Comparison of ENCODE assay signal across 19 cellular contexts in the genomic region with DNA sequence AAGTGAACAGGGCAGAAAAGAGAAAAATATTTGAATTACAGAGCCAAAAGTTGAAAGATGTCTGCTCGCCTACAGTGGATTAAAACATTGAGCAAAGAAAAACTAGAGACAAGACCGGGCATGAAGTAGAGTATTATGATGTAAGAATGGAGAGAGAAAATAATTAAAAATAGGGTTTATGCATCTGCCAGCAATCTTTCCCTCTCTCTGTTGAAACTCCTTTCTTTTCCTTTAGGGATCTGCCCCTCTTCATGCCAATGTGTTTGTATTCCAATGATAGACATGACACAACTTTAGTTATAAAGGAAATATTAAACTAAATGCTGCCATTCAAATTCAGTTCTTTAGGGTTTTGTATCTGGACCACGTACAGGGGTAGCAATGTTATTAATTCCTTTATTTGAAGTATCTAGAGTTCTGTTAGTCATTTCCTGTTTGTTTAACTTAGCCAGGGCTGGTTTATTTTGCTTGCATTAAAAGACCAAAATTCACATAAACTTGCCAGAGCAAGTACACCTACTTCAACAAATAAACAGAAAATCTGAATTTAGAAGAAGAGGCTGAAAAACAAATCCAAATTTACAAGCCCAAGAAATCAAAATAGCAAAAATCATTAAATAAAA.
A peak's percentile ranks its signal among the peaks of the same experiment; 100 is the strongest.
DNase-seq lines count a peak whose midpoint lies in the region; ATAC-seq, FAIRE-seq and TF ChIP-seq lines count a peak whose summit lies in the region.
"Had no signal": no experiment of that assay in that cellular context is flagged by ENCODE, and none has a peak within 500 bp of the region (broad histone marks: within the 10 kb centered on the region; RNA-seq: fewer than 3 reads in every experiment).

No MANE protein-coding gene starts in this region.

- CTCF ChIA-PET in endothelial cell of umbilical vein (lab: Charles Lee), result interaction anchor here (1.4 kb wide), 1 partner anchor 9 kb away, joined by 4 read pairs; no protein-coding TSS in a partner anchor

- no peaks in the 10 kb centered on the region for H3K9me2 ChIP-seq in GM23338 (ENCODE audit: insufficient read depth)

- peaks cover 8% of the 10 kb centered on the region; the same call in 2 of the 3 replicates for H3K4me1 Mint-ChIP-seq in GM23338
- H3K4me1 Mint-ChIP-seq: activated CD4-positive, alpha-beta T cell treated with anti-CD3 and anti-CD28 coated beads, Interleukin-2, amount 10 ng/mL, durations not matched to agents 24 days and 14 days; CD8-positive, alpha-beta memory T cell; immature natural killer cell had no signal

- POLR2A ChIA-PET in endothelial cell of umbilical vein (lab: Charles Lee), result no interaction called here

- H3K27ac Mint-ChIP-seq in GM23338, result peak overlapping the region; percentile 61
- H3K27ac Mint-ChIP-seq: activated CD4-positive, alpha-beta T cell treated with anti-CD3 and anti-CD28 coated beads, Interleukin-2, amount 10 ng/mL, durations not matched to agents 24 days and 14 days; CD8-positive, alpha-beta memory T cell; immature natural killer cell; natural killer cell treated with Interleukin-12 subunit alpha and Interleukin-12 subunit beta and Interleukin-15 and Interleukin-18, amount 100 ng/mL, for 72 hours had no signal

- no peak for TF ChIP-seq CTCF in GM23338 (conservative IDR thresholded peaks at IDR 0.05; ENCODE audit: low read depth in 2 of 2)
- TF ChIP-seq CTCF in RWPE2 (IDR thresholded peaks at IDR 0.05; ENCODE audit: poor library complexity, severe bottlenecking), result no peak
- TF ChIP-seq CTCF in endothelial cell of umbilical vein (IDR thresholded peaks at IDR 0.05; ENCODE audit: extremely low read depth in 1 of 2, insufficient read depth in 1 of 2, low read depth in 1 of 2, low read length in 2 of 2), result no peak
- no peak for TF ChIP-seq CTCF in right lobe of liver (IDR thresholded peaks at IDR 0.05)

- ATAC-seq in GM23338, result no peak
- ATAC-seq in RWPE2 (ENCODE audit: low read depth), result peak; percentile 86
- peak in 3 of 4 donors; percentile 37 to 69 (median 63) for ATAC-seq in right lobe of liver
- ATAC-seq in GM21367 (IDR thresholded peaks at IDR 0.05; ENCODE audit: unreplicated experiment), result no peak
- ATAC-seq: natural killer cell treated with Interleukin-12 subunit alpha and Interleukin-12 subunit beta and Interleukin-15 and Interleukin-18, amount 100 ng/mL, for 72 hours had no signal

- no peaks in the 10 kb centered on the region for H3F3A ChIP-seq in GM23338 (replicated peaks; ENCODE audit: low read depth)

- H3K9me3 ChIP-seq in RWPE2 (ENCODE audit: severe bottlenecking), result no peaks in the 10 kb centered on the region
- no peaks in the 10 kb centered on the region for H3K9me3 ChIP-seq in endothelial cell of umbilical vein (replicated peaks; ENCODE audit: control insufficient read depth, insufficient read depth, low read length)
- no peaks in the 10 kb centered on the region for H3K9me3 ChIP-seq in right lobe of liver
- H3K9me3 ChIP-seq: suprapubic skin had no signal

- H3K4me2 ChIP-seq in GM23338 (no peak overlapping the region), endothelial cell of umbilical vein (ENCODE audit: insufficient read depth, low read length) (peak overlapping the region; percentile 71)

- dilution Hi-C loops in endothelial cell of umbilical vein (cut with MboI; ENCODE audit: extremely low pct_ligation_motif_present, low sequenced_read_pairs), result no loop called here

- DNase-seq in GM23338 (ENCODE audit: low spot score), result no peak
- no peak for DNase-seq in RWPE2 (ENCODE audit: low spot score)
- DNase-seq in endothelial cell of umbilical vein (ENCODE audit: low read depth, low spot score), result peak; percentile 80
- DNase-seq in right lobe of liver, result no peak
- no peak for DNase-seq in glomerular visceral epithelial cell (ENCODE audit: extremely low spot score)
- DNase-seq in DMS 273 treated with DMSO at 0.1 percent for 48 hours (lab: John Stamatoyannopoulos, UW), result no peak
- no peak for DNase-seq in stimulated activated CD4-positive, alpha-beta T cell treated with anti-CD3 and anti-CD28 coated beads, Interleukin-15, amount 100 ng/mL, for 24 hours
- DNase-seq: activated CD4-positive, alpha-beta T cell treated with anti-CD3 and anti-CD28 coated beads, Interleukin-2, amount 10 ng/mL, durations not matched to agents 24 days and 14 days; activated CD8-positive, alpha-beta memory T cell treated with anti-CD3 and anti-CD28 coated beads, Interleukin-2, amount 50 U/mL, for 4 hours; activated effector memory CD4-positive, alpha-beta T cell treated with anti-CD3 and anti-CD28 coated beads, Interleukin-2, amount 50 U/mL, for 16 hours; amniotic stem cell; CD8-positive, alpha-beta memory T cell; immature natural killer cell; NCI-H187 treated with DMSO at 0.1 percent for 48 hours; stimulated activated CD8-positive, alpha-beta memory T cell treated with anti-CD3 and anti-CD28 coated beads, Interleukin-4, amount 100 ng/mL, for 48 hours had no signal

- BruUV-seq in endothelial cell of umbilical vein (replicated peaks; lab: Mats Ljungman, UMichigan), result no TSS peak

- H3K27ac ChIP-seq in GM23338 (ENCODE audit: low read depth) (no peak overlapping the region), RWPE2 (ENCODE audit: poor library complexity, severe bottlenecking) (peak overlapping the region; percentile 78), endothelial cell of umbilical vein (ENCODE audit: insufficient read depth, low read depth, low read length) (peak overlapping the region; percentile 66), right lobe of liver (peak overlapping the region; percentile 12 to 37 (median 17))
- H3K27ac ChIP-seq: suprapubic skin had no signal

- peak overlapping the region; percentile 4 for H3K9ac ChIP-seq in endothelial cell of umbilical vein (replicated peaks; ENCODE audit: extremely low read depth, insufficient read depth, low read length)

- no peak for TF ChIP-seq POLR2A in endothelial cell of umbilical vein (IDR thresholded peaks at IDR 0.05; ENCODE audit: low read depth, low read length)
- no peak for TF ChIP-seq POLR2A in right lobe of liver (IDR thresholded peaks at IDR 0.05)

- no peak overlapping the region for H2AFZ ChIP-seq in GM23338
- H2AFZ ChIP-seq in endothelial cell of umbilical vein (ENCODE audit: low read depth, low read length), result peak overlapping the region; percentile 44

- no peaks in the 10 kb centered on the region for H3K27me3 Mint-ChIP-seq in GM23338 (ENCODE audit: insufficient read depth, low read depth, poor library complexity)
- H3K27me3 Mint-ChIP-seq: activated CD4-positive, alpha-beta T cell treated with anti-CD3 and anti-CD28 coated beads, Interleukin-2, amount 10 ng/mL, durations not matched to agents 24 days and 14 days; CD8-positive, alpha-beta memory T cell; natural killer cell treated with Interleukin-12 subunit alpha and Interleukin-12 subunit beta and Interleukin-15 and Interleukin-18, amount 100 ng/mL, for 72 hours had no signal

- no peaks in the 10 kb centered on the region for H3K36me3 Mint-ChIP-seq in GM23338 (ENCODE audit: low read depth)
- H3K36me3 Mint-ChIP-seq: CD8-positive, alpha-beta memory T cell; immature natural killer cell; natural killer cell treated with Interleukin-12 subunit alpha and Interleukin-12 subunit beta and Interleukin-15 and Interleukin-18, amount 100 ng/mL, for 72 hours had no signal

- no peaks in the 10 kb centered on the region for H3K79me2 ChIP-seq in GM23338 (replicated peaks; ENCODE audit: insufficient read depth)
- no peaks in the 10 kb centered on the region for H3K79me2 ChIP-seq in endothelial cell of umbilical vein (ENCODE audit: control insufficient read depth, insufficient read depth, low read length)

- no peaks in the 10 kb centered on the region for H3K9me3 Mint-ChIP-seq in GM23338
- H3K9me3 Mint-ChIP-seq: activated CD4-positive, alpha-beta T cell treated with anti-CD3 and anti-CD28 coated beads, Interleukin-2, amount 10 ng/mL, durations not matched to agents 24 days and 14 days had no signal

- H3K4me3 ChIP-seq in GM23338, result no peak overlapping the region
- H3K4me3 ChIP-seq in RWPE2 (ENCODE audit: severe bottlenecking), result no peak overlapping the region
- H3K4me3 ChIP-seq in endothelial cell of umbilical vein (replicated peaks in 1 of 3; ENCODE audit: insufficient read depth in 1 of 3, low read depth in 1 of 3, low read length in 3 of 3), result no peak overlapping the region
- no peak overlapping the region for H3K4me3 ChIP-seq in right lobe of liver
- H3K4me3 ChIP-seq: suprapubic skin had no signal

- no peaks in the 10 kb centered on the region for H4K20me1 ChIP-seq in GM23338 (replicated peaks; ENCODE audit: insufficient read depth)
- H4K20me1 ChIP-seq in endothelial cell of umbilical vein (replicated peaks; ENCODE audit: control insufficient read depth, extremely low read depth, insufficient read depth, low read length), result no peaks in the 10 kb centered on the region

- FAIRE-seq in endothelial cell of umbilical vein (lab: Jason Lieb, UNC), result peak; percentile 94
- FAIRE-seq: TTC549 had no signal

- H3K27me3 ChIP-seq in GM23338 (ENCODE audit: insufficient read depth) (no peaks in the 10 kb centered on the region), RWPE2 (ENCODE audit: insufficient read depth, poor library complexity, severe bottlenecking) (no peaks in the 10 kb centered on the region), endothelial cell of umbilical vein (ENCODE audit: control insufficient read depth in 2 of 2, insufficient read depth in 2 of 2, low read length in 2 of 2) (no peaks in the 10 kb centered on the region), right lobe of liver (no peaks in the 10 kb centered on the region)
- H3K27me3 ChIP-seq: suprapubic skin had no signal

- intact Hi-C loops in endothelial cell of umbilical vein (cut with micrococcal nuclease) (loop anchor here (5.0 kb wide), 1 partner anchor 181 kb away; no protein-coding TSS in a partner anchor), right lobe of liver (cut with DNase I) (no loop called here)

- H3K36me3 ChIP-seq in GM23338 (ENCODE audit: insufficient read depth), result no peaks in the 10 kb centered on the region
- no peaks in the 10 kb centered on the region for H3K36me3 ChIP-seq in RWPE2 (ENCODE audit: low read depth)
- H3K36me3 ChIP-seq in endothelial cell of umbilical vein (ENCODE audit: control insufficient read depth in 2 of 2, extremely low read depth in 1 of 2, insufficient read depth in 2 of 2, low read length in 2 of 2), result no peaks in the 10 kb centered on the region
- H3K36me3 ChIP-seq in right lobe of liver, result no peaks in the 10 kb centered on the region
- H3K36me3 ChIP-seq: suprapubic skin had no signal

- H3K4me1 ChIP-seq in GM23338 (ENCODE audit: insufficient read depth) (no peaks in the 10 kb centered on the region), RWPE2 (ENCODE audit: insufficient read depth, poor library complexity, severe bottlenecking) (peaks cover 27% of the 10 kb centered on the region), endothelial cell of umbilical vein (ENCODE audit: control insufficient read depth, extremely low read depth, insufficient read depth, low read length) (peaks cover 24% of the 10 kb centered on the region), right lobe of liver (peaks cover 0 to 43% (median 6%) of the 10 kb centered on the region in 4 donors)
- H3K4me1 ChIP-seq: suprapubic skin had no signal

- 22% methylated on average over 3 of the region's 3 CpGs for WGBS in right lobe of liver (ENCODE audit: insufficient coverage, low coverage, low lambda C conversion rate, missing lambda C conversion rate)

- H3K9me1 ChIP-seq in endothelial cell of umbilical vein (replicated peaks; ENCODE audit: control insufficient read depth, extremely low read depth, insufficient read depth, low read length), result no peaks in the 10 kb centered on the region

- no peak overlapping the region for H3K4me3 Mint-ChIP-seq in GM23338
- H3K4me3 Mint-ChIP-seq: activated CD4-positive, alpha-beta T cell treated with anti-CD3 and anti-CD28 coated beads, Interleukin-2, amount 10 ng/mL, durations not matched to agents 24 days and 14 days; CD8-positive, alpha-beta memory T cell; immature natural killer cell; natural killer cell treated with Interleukin-12 subunit alpha and Interleukin-12 subunit beta and Interleukin-15 and Interleukin-18, amount 100 ng/mL, for 72 hours had no signal

Comparison
In these comparisons a context has a peak if more than half of its experiments do, and no peak if none do; other contexts are left out.
1. ATAC-seq: peak in RWPE2 (single experiment) and right lobe of liver (3 of 4); none in GM23338 (single experiment) and GM21367 (single experiment).